24 cellular contexts compared by ENCODE assay signal in the genomic region with DNA sequence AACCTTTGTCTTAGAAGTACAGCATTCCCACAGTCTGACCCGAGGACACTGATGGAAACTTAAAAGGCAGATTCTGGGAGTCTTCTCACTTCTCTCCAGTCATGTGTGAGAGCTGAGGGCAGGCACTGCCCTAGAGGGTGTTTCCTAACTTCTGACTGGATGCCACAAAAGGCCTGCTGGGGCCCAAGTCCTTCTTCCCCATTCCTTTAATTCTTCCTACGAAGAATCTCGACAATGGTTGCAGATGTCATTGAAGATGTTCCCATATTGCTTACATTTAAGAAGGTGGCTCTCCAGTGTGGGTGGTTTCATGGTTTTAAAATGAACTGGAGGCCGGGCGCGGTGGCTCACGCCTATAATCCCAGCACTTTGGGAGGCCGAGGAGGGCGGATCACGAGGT. TPM values are rescaled to one million over a fixed set of nuclear protein-coding genes. Genes with fewer than 3 reads are reported as not detected.
A peak's percentile ranks its signal among the peaks of the same experiment; 100 is the strongest.
DNase-seq lines count a peak whose midpoint lies in the region; ATAC-seq and TF ChIP-seq lines count a peak whose summit lies in the region.
"Had no signal": no experiment of that assay in that cellular context is flagged by ENCODE, and none has a peak within 500 bp of the region (broad histone marks: within the 10 kb centered on the region; RNA-seq: fewer than 3 reads in every experiment).

No MANE protein-coding gene starts in this region.

- no peaks in the 10 kb centered on the region for H3K4me1 ChIP-seq in trophoblast cell (ENCODE audit: control insufficient read depth in 1 of 2, insufficient read depth in 2 of 2, low read length in 2 of 2)
- H3K4me1 ChIP-seq in mucosa of descending colon (ENCODE audit: low read depth), result no peaks in the 10 kb centered on the region
- H3K4me1 ChIP-seq: A549 had no signal

- peaks cover 29 to 40% of the 10 kb centered on the region in 2 experiments for H3K36me3 ChIP-seq in trophoblast cell (ENCODE audit: control insufficient read depth in 1 of 2, insufficient read depth in 2 of 2, low read length in 2 of 2)
- H3K36me3 ChIP-seq in mucosa of descending colon (ENCODE audit: low read depth), result peaks cover 22% of the 10 kb centered on the region

- no peaks in the 10 kb centered on the region for H3K79me1 ChIP-seq in trophoblast cell (ENCODE audit: low read length)

- H3K14ac ChIP-seq in trophoblast cell (ENCODE audit: low read length), result no peak overlapping the region

- no peak overlapping the region for H2AK5ac ChIP-seq in trophoblast cell (ENCODE audit: low read length)

- no peak overlapping the region for H3K27ac Mint-ChIP-seq in type B pancreatic cell
- H3K27ac Mint-ChIP-seq: B cell; CD4-positive, alpha-beta T cell; CD8-positive, alpha-beta T cell had no signal

- no peak overlapping the region for H3K4ac ChIP-seq in trophoblast cell (ENCODE audit: low read depth, low read length)

- H3K27me3 Mint-ChIP-seq in type B pancreatic cell, result no peaks in the 10 kb centered on the region
- H3K27me3 Mint-ChIP-seq: B cell; CD4-positive, alpha-beta T cell had no signal

- H2AFZ ChIP-seq in trophoblast cell (ENCODE audit: insufficient read depth, low read length, poor library complexity), result no peak overlapping the region

- H3K9ac ChIP-seq in trophoblast cell (ENCODE audit: low read length), result no peak overlapping the region
- H3K9ac ChIP-seq: BLaER1 treated with 17β-estradiol and CSF1 and Interleukin-3, amounts not matched to agents 10 nM and 100 nM had no signal

- H3K4me1 Mint-ChIP-seq in type B pancreatic cell (ENCODE audit: unreplicated experiment), result no peaks in the 10 kb centered on the region

- no peak overlapping the region for H4K8ac ChIP-seq in trophoblast cell (ENCODE audit: low read depth, low read length)

- H3K9me3 ChIP-seq in trophoblast cell (ENCODE audit: insufficient read depth, low read depth, low read length) (peaks cover 8% of the 10 kb centered on the region), mucosa of descending colon (peaks cover 32% of the 10 kb centered on the region)

- no peak overlapping the region for H3K4me2 ChIP-seq in trophoblast cell (ENCODE audit: low read length)
- H3K4me2 ChIP-seq: A549; BLaER1 treated with 17β-estradiol and CSF1 and Interleukin-3, amounts not matched to agents 10 nM and 100 nM had no signal

- H3K27ac ChIP-seq in trophoblast cell (ENCODE audit: low read depth, low read length), result no peak overlapping the region
- H3K27ac ChIP-seq: 22Rv1; A549; BLaER1 treated with 17β-estradiol and CSF1 and Interleukin-3, amounts not matched to agents 10 nM and 100 nM; C4-2B had no signal

- no peak overlapping the region for H3K18ac ChIP-seq in trophoblast cell (ENCODE audit: low read length)

- no peak overlapping the region for H2BK5ac ChIP-seq in trophoblast cell (ENCODE audit: low read depth, low read length, poor library complexity)

- H4K12ac ChIP-seq in trophoblast cell (ENCODE audit: low read depth, low read length), result no peak overlapping the region

- no peaks in the 10 kb centered on the region for H3K79me2 ChIP-seq in trophoblast cell (ENCODE audit: control insufficient read depth, insufficient read depth, low read length, poor library complexity)

- peak; percentile 4 for DNase-seq in activated effector memory CD4-positive, alpha-beta T cell treated with anti-CD3 and anti-CD28 coated beads, Interleukin-2, amount 50 U/mL, for 16 hours
- DNase-seq in activated effector memory CD4-positive, alpha-beta T cell treated with Interleukin-2 at 50 U/mL for 16 hours, result no peak
- DNase-seq in trophoblast cell, result peak; percentile 87 to 93
- peak; percentile 11 for DNase-seq in type B pancreatic cell (ENCODE audit: extremely low spot score, unreplicated experiment)
- no peak for DNase-seq in NCI-H1417 (lab: John Stamatoyannopoulos, UW)
- DNase-seq in mucosa of descending colon, result no peak
- DNase-seq: AML-193; Caco-2; Calu3; CD4-positive, alpha-beta T cell; CD8-positive, alpha-beta T cell; DMS 273 treated with DMSO at 0.1 percent for 48 hours; DMS153; DMS53; DMS79; DND-41; EL; GDM1 had no signal

- TF ChIP-seq CTCF in type B pancreatic cell (conservative IDR thresholded peaks at IDR 0.05) (no peak), mucosa of descending colon (IDR thresholded peaks at IDR 0.05) (no peak)

- no peak overlapping the region for H2BK12ac ChIP-seq in trophoblast cell (ENCODE audit: low read length)

- H2BK120ac ChIP-seq in trophoblast cell (ENCODE audit: insufficient read depth, low read length, poor library complexity), result no peak overlapping the region

- no peak overlapping the region for H3K4me3 Mint-ChIP-seq in type B pancreatic cell
- H3K4me3 Mint-ChIP-seq: B cell; CD4-positive, alpha-beta T cell; CD8-positive, alpha-beta T cell had no signal

- intact Hi-C loops in mucosa of descending colon (cut with DNase I, micrococcal nuclease), result loop anchor here in 1 of 2 donors (10.0 kb wide), 1 partner anchor 96 kb away; no protein-coding TSS in a partner anchor

- no peak overlapping the region for H4K91ac ChIP-seq in trophoblast cell (ENCODE audit: low read depth, low read length)

- ATAC-seq in mucosa of descending colon, result no peak
- ATAC-seq: A549; CD8-positive, alpha-beta T cell; GM12878 had no signal

- H3K4me3 ChIP-seq in trophoblast cell (ENCODE audit: low read depth, low read length) (no peak overlapping the region), mucosa of descending colon (no peak overlapping the region)
- H3K4me3 ChIP-seq: A549; BLaER1 treated with 17β-estradiol and CSF1 and Interleukin-3, amounts not matched to agents 10 nM and 100 nM; GM12878 had no signal

- H3K27me3 ChIP-seq in trophoblast cell (ENCODE audit: insufficient read depth, low read length), result no peaks in the 10 kb centered on the region
- H3K27me3 ChIP-seq: BLaER1 treated with 17β-estradiol and CSF1 and Interleukin-3, amounts not matched to agents 10 nM and 100 nM had no signal

- no CpG with 5 or more reads among the region's 10 CpGs for WGBS in trophoblast cell (ENCODE audit: extremely low coverage, insufficient coverage, insufficient read length)

- peaks cover 27% of the 10 kb centered on the region for H3K9me3 Mint-ChIP-seq in type B pancreatic cell

- H3K23ac ChIP-seq in trophoblast cell (ENCODE audit: low read length), result no peak overlapping the region

- peaks cover 55% of the 10 kb centered on the region for H3K36me3 Mint-ChIP-seq in type B pancreatic cell

RNA-seq across cellular contexts. Expression of a gene that starts 27.4 kb away (rescaled TPM):
- 3.9 and 4.0 TPM in 2 replicates for polyA plus RNA-seq in trophoblast cell (2013)
- total RNA-seq in type B pancreatic cell (ENCODE audit: low replicate concordance) (11.0 and 14.5 TPM in 2 replicates), mucosa of descending colon (10 to 100 TPM; 13.9 to 22.5 (median 21.2) TPM)

RNA-seq across cellular contexts. Expression of a gene that starts 32.0 kb away (rescaled TPM):
- 3.3 and 3.8 TPM in 2 replicates for polyA plus RNA-seq in trophoblast cell (2013)
- total RNA-seq in type B pancreatic cell (ENCODE audit: low replicate concordance) (11.2 and 11.4 TPM in 2 replicates), mucosa of descending colon (10 to 100 TPM in 1 of 3 donors, 1 to 10 TPM in 2; 8.6 to 11.3 (median 8.8) TPM)

RNA-seq across cellular contexts. Expression of a gene that starts 32.1 kb away (rescaled TPM):
- polyA plus RNA-seq in trophoblast cell (2013), result 20.6 and 22.2 TPM in 2 replicates
- total RNA-seq in type B pancreatic cell (ENCODE audit: low replicate concordance) (21.1 and 27.4 TPM in 2 replicates), mucosa of descending colon (10 to 100 TPM; 22.5 to 29.7 (median 26.9) TPM)

Comparison
In these comparisons a context has a peak if more than half of its experiments do, and no peak if none do; other contexts are left out.
1. DNase-seq: peak in activated effector memory CD4-positive, alpha-beta T cell treated with anti-CD3 and anti-CD28 coated beads, Interleukin-2, amount 50 U/mL, for 16 hours (single experiment), trophoblast cell (2 of 2) and type B pancreatic cell (single experiment); none in activated effector memory CD4-positive, alpha-beta T cell treated with Interleukin-2 at 50 U/mL for 16 hours (single experiment), NCI-H1417 (0 of 3) and mucosa of descending colon (0 of 3).